ENCODE assay signal across 11 cellular contexts in the genomic region with DNA sequence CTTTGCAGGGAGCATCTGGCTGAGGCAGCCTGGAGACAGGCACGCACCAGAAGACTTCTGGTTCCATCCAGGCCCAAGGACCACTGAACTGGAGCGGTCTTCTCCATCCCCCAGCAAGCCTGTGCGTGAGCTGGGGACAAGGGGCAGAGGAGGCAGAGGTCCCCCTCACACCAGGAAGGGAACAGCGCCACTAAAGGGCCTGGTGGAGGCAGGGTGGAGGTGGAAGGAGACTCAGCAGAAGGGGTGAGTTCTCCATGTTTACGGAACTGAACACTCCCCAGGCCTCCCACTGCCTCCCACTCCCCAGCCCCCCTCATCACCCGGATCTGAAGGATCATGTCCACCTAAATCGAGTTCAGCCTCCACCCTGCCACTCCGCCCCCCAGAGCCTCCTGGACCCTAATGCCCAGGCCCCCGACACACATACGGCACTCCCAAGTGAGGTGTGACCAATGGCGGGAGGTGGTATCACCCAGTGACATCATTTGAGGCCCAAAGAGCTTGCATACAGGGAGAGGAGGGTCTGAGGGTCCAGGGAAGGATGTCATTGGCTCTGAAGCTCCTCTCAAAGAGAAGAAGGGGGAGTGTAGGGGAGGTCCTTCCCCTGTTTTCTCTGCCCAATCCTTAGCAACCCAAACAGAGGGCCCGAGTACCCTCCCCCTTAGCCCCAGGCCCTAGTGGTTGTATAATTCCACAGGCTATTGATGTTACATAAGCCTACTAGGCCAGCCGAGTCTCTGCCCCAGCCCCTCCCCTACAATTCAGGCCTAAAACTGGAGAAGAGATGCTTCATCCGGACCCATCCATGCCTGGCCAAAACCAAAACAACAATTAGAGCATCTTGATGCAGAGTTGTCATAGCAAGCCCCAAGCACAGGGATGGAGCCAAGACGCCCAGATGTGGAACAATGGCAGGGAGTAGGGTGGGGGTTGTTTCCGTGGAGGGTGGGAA. TPM values are rescaled to one million over a fixed set of nuclear protein-coding genes. Genes with fewer than 3 reads are reported as not detected.
A peak's percentile ranks its signal among the peaks of the same experiment; 100 is the strongest.
DNase-seq lines count a peak whose midpoint lies in the region; ATAC-seq and TF ChIP-seq lines count a peak whose summit lies in the region.
"Had no signal": no experiment of that assay in that cellular context is flagged by ENCODE, and none has a peak within 500 bp of the region (broad histone marks: within the 10 kb centered on the region; RNA-seq: fewer than 3 reads in every experiment).

No MANE protein-coding gene starts in this region.

- no peaks in the 10 kb centered on the region for H3K79me2 ChIP-seq in hepatocyte

- no peaks in the 10 kb centered on the region for H3K9me2 ChIP-seq in hepatocyte (replicated peaks; ENCODE audit: insufficient read depth)

- H3K4me2 ChIP-seq in hepatocyte = peak overlapping the region; percentile 74

- H3K4me1 ChIP-seq in hepatocyte (ENCODE audit: insufficient read depth) = peaks cover 5% of the 10 kb centered on the region

- H2AFZ ChIP-seq in hepatocyte = no peak overlapping the region

- H3K4me3 ChIP-seq in hepatocyte = no peak overlapping the region

- H4K20me1 ChIP-seq in hepatocyte (ENCODE audit: insufficient read depth, poor library complexity, severe bottlenecking) = no peaks in the 10 kb centered on the region

- H3K9me3 ChIP-seq in hepatocyte (ENCODE audit: low read depth) = no peaks in the 10 kb centered on the region

- peak overlapping the region; percentile 99 for H3K27ac ChIP-seq in angular gyrus (ENCODE audit: low read depth, low read length)
- peak overlapping the region; percentile 92 for H3K27ac ChIP-seq in hepatocyte

- no peak for TF ChIP-seq CTCF in hepatocyte (IDR thresholded peaks at IDR 0.05; ENCODE audit: poor library complexity)

- no peaks in the 10 kb centered on the region for H3K36me3 ChIP-seq in hepatocyte (replicated peaks; ENCODE audit: insufficient read depth, low read depth)

- peaks cover 15% of the 10 kb centered on the region for H3K27me3 ChIP-seq in hepatocyte

- DNase-seq in NCI-H82 (lab: John Stamatoyannopoulos, UW) = peak; percentile 54
- DNase-seq in NCI-H82 treated with DMSO at 0.1 percent for 48 hours (lab: John Stamatoyannopoulos, UW; ENCODE audit: unreplicated experiment) = no peak
- DNase-seq in hepatocyte (ENCODE audit: low spot score) = no peak
- DNase-seq in putamen (ENCODE audit: low spot score) = peak; percentile 73
- DNase-seq in NCI-H526 treated with DMSO at 0.1 percent for 48 hours (lab: John Stamatoyannopoulos, UW) = no peak
- no peak for DNase-seq in epidermal melanocyte (ENCODE audit: insufficient read length, low spot score)

- ATAC-seq in HG03460 (IDR thresholded peaks at IDR 0.05; ENCODE audit: unreplicated experiment) = no peak

- WGBS in hepatocyte (ENCODE audit: low lambda C conversion rate, missing lambda C conversion rate) = 72% methylated on average over 16 of the region's 16 CpGs

RNA-seq across cellular contexts. Expression of gene FAIM2, which starts 1.0 kb away (rescaled TPM):
- 1.4 and 5.0 TPM in 2 replicates for total RNA-seq in hepatocyte
- 7.3 and 14.0 TPM in 2 replicates for polyA plus RNA-seq in hepatocyte
- total RNA-seq: A172, pulmonary artery endothelial cell had no signal

RNA-seq across cellular contexts. Expression of gene AQP2, which starts 47.9 kb away (rescaled TPM):
- total RNA-seq in hepatocyte = 0.08 and 1.4 TPM in 2 replicates
- 0.71 and 1.8 TPM in 2 replicates for polyA plus RNA-seq in hepatocyte
- total RNA-seq: A172, LHCN-M2, pulmonary artery endothelial cell had no signal

RNA-seq across cellular contexts. Expression of gene AQP5, which starts 59.0 kb away (rescaled TPM):
- 1.2 and 1.3 TPM in 2 replicates for total RNA-seq in hepatocyte
- polyA plus RNA-seq in hepatocyte = 0.50 and 1.2 TPM in 2 replicates

RNA-seq across cellular contexts. Expression of gene BCDIN3D, which starts 59.8 kb away (rescaled TPM):
- total RNA-seq in hepatocyte = 4.5 and 5.6 TPM in 2 replicates
- 3.5 and 5.0 TPM in 2 replicates for polyA plus RNA-seq in hepatocyte

Comparison
In these comparisons a context has a peak if more than half of its experiments do, and no peak if none do; other contexts are left out.
1. DNase-seq: peak in NCI-H82 (single experiment) and putamen (single experiment); none in NCI-H82 treated with DMSO at 0.1 percent for 48 hours (single experiment), hepatocyte (single experiment), NCI-H526 treated with DMSO at 0.1 percent for 48 hours (single experiment) and epidermal melanocyte (single experiment).